14 cellular contexts compared by ENCODE assay signal in genomic region chr16:26594666-26595065, GRCh38.
DNase-seq lines count a peak whose midpoint lies in the region; ATAC-seq and TF ChIP-seq lines count a peak whose summit lies in the region.
"Had no signal": no experiment of that assay in that cellular context is flagged by ENCODE, and none has a peak within 500 bp of the region (broad histone marks: within the 10 kb centered on the region; RNA-seq: fewer than 3 reads in every experiment).

No MANE protein-coding gene starts in this region.

- no peak for DNase-seq in T-helper 1 cell
- peak in 1 of 3 donors; percentile 25 for DNase-seq in CD4-positive, CD25-positive, alpha-beta regulatory T cell
- DNase-seq in activated CD8-positive, alpha-beta T cell treated with anti-CD3 and anti-CD28 coated beads for 36 hours, result no peak
- peak; percentile 26 for DNase-seq in endodermal cell
- no peak for DNase-seq in mesenchymal stem cell
- DNase-seq in kidney tubule cell (ENCODE audit: low spot score), result no peak
- DNase-seq: DND-41, KBM-7, NCI-H146, NCI-H2227 treated with DMSO at 0.1 percent for 48 hours, NCI-H524 had no signal

- H3K4me3 Mint-ChIP-seq in T-helper 1 cell treated with Interleukin-12 subunit alpha and Interleukin-12 subunit beta and Interleukin-4 antibody, amounts not matched to agents 30 μg/mL and 1 μg/mL, for 36 hours, result no peak overlapping the region
- peak overlapping the region; percentile 75 to 94 (median 78) for H3K4me3 Mint-ChIP-seq in CD4-positive, CD25-positive, alpha-beta regulatory T cell
- peak overlapping the region; percentile 21 for H3K4me3 Mint-ChIP-seq in activated CD8-positive, alpha-beta T cell treated with anti-CD3 and anti-CD28 coated beads for 36 hours
- H3K4me3 Mint-ChIP-seq in endodermal cell, result no peak overlapping the region

- no peak overlapping the region for H4K8ac ChIP-seq in mesenchymal stem cell (ENCODE audit: low read length)

- POLR2A ChIA-PET in activated CD8-positive, alpha-beta T cell treated with anti-CD3 and anti-CD28 coated beads for 36 hours (lab: Charles Lee), result no interaction called here

- peaks cover 22% of the 10 kb centered on the region for H3K36me3 Mint-ChIP-seq in T-helper 1 cell treated with Interleukin-12 subunit alpha and Interleukin-12 subunit beta and Interleukin-4 antibody, amounts not matched to agents 30 μg/mL and 1 μg/mL, for 36 hours (ENCODE audit: low read depth)
- no peaks in the 10 kb centered on the region for H3K36me3 Mint-ChIP-seq in CD4-positive, CD25-positive, alpha-beta regulatory T cell
- peaks cover 14% of the 10 kb centered on the region for H3K36me3 Mint-ChIP-seq in activated CD8-positive, alpha-beta T cell treated with anti-CD3 and anti-CD28 coated beads for 36 hours (ENCODE audit: low read depth)
- H3K36me3 Mint-ChIP-seq in endodermal cell (ENCODE audit: low read depth), result no peaks in the 10 kb centered on the region

- peaks cover 48% of the 10 kb centered on the region for H3K4me1 Mint-ChIP-seq in T-helper 1 cell treated with Interleukin-12 subunit alpha and Interleukin-12 subunit beta and Interleukin-4 antibody, amounts not matched to agents 30 μg/mL and 1 μg/mL, for 36 hours (ENCODE audit: low read depth)
- peaks cover 14 to 53% (median 18%) of the 10 kb centered on the region in 4 donors for H3K4me1 Mint-ChIP-seq in CD4-positive, CD25-positive, alpha-beta regulatory T cell
- peaks cover 44% of the 10 kb centered on the region for H3K4me1 Mint-ChIP-seq in activated CD8-positive, alpha-beta T cell treated with anti-CD3 and anti-CD28 coated beads for 36 hours (ENCODE audit: low read depth)
- peaks cover 21% of the 10 kb centered on the region for H3K4me1 Mint-ChIP-seq in endodermal cell

- ATAC-seq in CD4-positive, CD25-positive, alpha-beta regulatory T cell (ENCODE audit: low read depth in 2 of 2), result no peak
- ATAC-seq in activated CD8-positive, alpha-beta T cell treated with anti-CD3 and anti-CD28 coated beads for 36 hours, result no peak
- ATAC-seq in GM21786 (IDR thresholded peaks at IDR 0.05; ENCODE audit: unreplicated experiment), result no peak

- H4K91ac ChIP-seq in mesenchymal stem cell (ENCODE audit: low read length), result no peak overlapping the region

- H2BK12ac ChIP-seq in mesenchymal stem cell (ENCODE audit: low read length in 2 of 2), result no peak overlapping the region

- H3K27ac ChIP-seq in CD4-positive, CD25-positive, alpha-beta regulatory T cell (ENCODE audit: insufficient read depth, low read length, poor library complexity, severe bottlenecking), result peak overlapping the region; percentile 64
- no peak overlapping the region for H3K27ac ChIP-seq in endodermal cell (ENCODE audit: low read depth, low read length)
- H3K27ac ChIP-seq in mesenchymal stem cell (ENCODE audit: low read length, poor library complexity, severe bottlenecking), result no peak overlapping the region
- H3K27ac ChIP-seq: 22Rv1 had no signal

- no peaks in the 10 kb centered on the region for H3K9me3 ChIP-seq in CD4-positive, CD25-positive, alpha-beta regulatory T cell (ENCODE audit: control insufficient read depth in 2 of 2, low read length in 2 of 2)
- no peaks in the 10 kb centered on the region for H3K9me3 ChIP-seq in endodermal cell (ENCODE audit: control insufficient read depth, low read length)
- H3K9me3 ChIP-seq in mesenchymal stem cell (ENCODE audit: control insufficient read depth, low read length), result no peaks in the 10 kb centered on the region

- no peak overlapping the region for H3K4ac ChIP-seq in mesenchymal stem cell (ENCODE audit: low read depth in 1 of 2, low read length in 2 of 2)

- no peak overlapping the region for H3K9ac ChIP-seq in endodermal cell (ENCODE audit: extremely low read depth, low read length, poor library complexity, severe bottlenecking)
- no peak overlapping the region for H3K9ac ChIP-seq in mesenchymal stem cell (ENCODE audit: low read length)

- no peak overlapping the region for H2BK15ac ChIP-seq in mesenchymal stem cell (ENCODE audit: low read depth, poor library complexity, severe bottlenecking)

- TF ChIP-seq CTCF in activated CD8-positive, alpha-beta T cell treated with anti-CD3 and anti-CD28 coated beads for 36 hours (IDR thresholded peaks at IDR 0.05), result no peak
- TF ChIP-seq CTCF in endodermal cell (conservative IDR thresholded peaks at IDR 0.05), result no peak

- no peak overlapping the region for H3K18ac ChIP-seq in mesenchymal stem cell (ENCODE audit: low read depth in 1 of 2, low read length in 2 of 2)

- intact Hi-C loops in activated CD8-positive, alpha-beta T cell treated with anti-CD3 and anti-CD28 coated beads for 36 hours (cut with micrococcal nuclease), result no loop called here

- 94 to 100% methylated on average over 4 to 5 of the region's 5 CpGs for WGBS in endodermal cell (ENCODE audit: insufficient coverage in 1 of 2, insufficient read length in 1 of 2), 2 experiments
- WGBS in mesenchymal stem cell, result 85% methylated on average over 5 of the region's 5 CpGs

- no peaks in the 10 kb centered on the region for H3K27me3 ChIP-seq in CD4-positive, CD25-positive, alpha-beta regulatory T cell (ENCODE audit: control insufficient read depth, insufficient read depth, low read length)
- H3K27me3 ChIP-seq in endodermal cell (ENCODE audit: control insufficient read depth, insufficient read depth, low read length, poor library complexity, severe bottlenecking), result peaks cover 36% of the 10 kb centered on the region
- H3K27me3 ChIP-seq in mesenchymal stem cell (ENCODE audit: control insufficient read depth in 1 of 2, insufficient read depth in 1 of 2, low read length in 2 of 2), result no peaks in the 10 kb centered on the region

- no peak overlapping the region for H2BK5ac ChIP-seq in mesenchymal stem cell (ENCODE audit: low read depth, low read length, poor library complexity, severe bottlenecking)

- peaks cover 13% of the 10 kb centered on the region for H3K27me3 Mint-ChIP-seq in T-helper 1 cell treated with Interleukin-12 subunit alpha and Interleukin-12 subunit beta and Interleukin-4 antibody, amounts not matched to agents 30 μg/mL and 1 μg/mL, for 36 hours (ENCODE audit: low read depth)
- no peaks in the 10 kb centered on the region for H3K27me3 Mint-ChIP-seq in CD4-positive, CD25-positive, alpha-beta regulatory T cell
- H3K27me3 Mint-ChIP-seq in activated CD8-positive, alpha-beta T cell treated with anti-CD3 and anti-CD28 coated beads for 36 hours, result peaks cover 15% of the 10 kb centered on the region
- peaks cover 57% of the 10 kb centered on the region for H3K27me3 Mint-ChIP-seq in endodermal cell (ENCODE audit: insufficient read depth)

- no peaks in the 10 kb centered on the region for H3K36me3 ChIP-seq in CD4-positive, CD25-positive, alpha-beta regulatory T cell (ENCODE audit: control insufficient read depth, insufficient read depth, low read length)
- no peaks in the 10 kb centered on the region for H3K36me3 ChIP-seq in endodermal cell (ENCODE audit: control insufficient read depth, insufficient read depth, low read length)
- no peaks in the 10 kb centered on the region for H3K36me3 ChIP-seq in mesenchymal stem cell (ENCODE audit: control insufficient read depth in 1 of 2, insufficient read depth in 2 of 2, low read depth in 1 of 2, low read length in 2 of 2)

- H3K4me1 ChIP-seq in CD4-positive, CD25-positive, alpha-beta regulatory T cell (ENCODE audit: control insufficient read depth, insufficient read depth, low read length, poor library complexity, severe bottlenecking), result peaks cover 17% of the 10 kb centered on the region
- H3K4me1 ChIP-seq in endodermal cell (ENCODE audit: control insufficient read depth, insufficient read depth, low read length) (peaks cover 4% of the 10 kb centered on the region), mesenchymal stem cell (ENCODE audit: control insufficient read depth, insufficient read depth, low read depth, low read length) (no peaks in the 10 kb centered on the region)

- CTCF ChIA-PET in activated CD8-positive, alpha-beta T cell treated with anti-CD3 and anti-CD28 coated beads for 36 hours (lab: Charles Lee), result interaction anchor here (0.8 to 1.8 kb wide), 2 partner anchors 8 to 51 kb away, joined by 3 to 4 read pairs; no protein-coding TSS in a partner anchor

- H3K9me3 Mint-ChIP-seq in T-helper 1 cell treated with Interleukin-12 subunit alpha and Interleukin-12 subunit beta and Interleukin-4 antibody, amounts not matched to agents 30 μg/mL and 1 μg/mL, for 36 hours, result peaks cover 18% of the 10 kb centered on the region
- no peaks in the 10 kb centered on the region for H3K9me3 Mint-ChIP-seq in CD4-positive, CD25-positive, alpha-beta regulatory T cell
- H3K9me3 Mint-ChIP-seq in activated CD8-positive, alpha-beta T cell treated with anti-CD3 and anti-CD28 coated beads for 36 hours, result peaks cover 12% of the 10 kb centered on the region
- no peaks in the 10 kb centered on the region for H3K9me3 Mint-ChIP-seq in endodermal cell

- no peak overlapping the region for H2BK120ac ChIP-seq in mesenchymal stem cell (ENCODE audit: low read depth, low read length)

- no peaks in the 10 kb centered on the region for H3K79me1 ChIP-seq in mesenchymal stem cell (replicated peaks; ENCODE audit: low read length, poor library complexity, severe bottlenecking)

- H3K4me2 ChIP-seq in mesenchymal stem cell (ENCODE audit: low read length, poor library complexity, severe bottlenecking), result no peak overlapping the region

- peak overlapping the region; percentile 36 for H3K27ac Mint-ChIP-seq in T-helper 1 cell treated with Interleukin-12 subunit alpha and Interleukin-12 subunit beta and Interleukin-4 antibody, amounts not matched to agents 30 μg/mL and 1 μg/mL, for 36 hours
- peak overlapping the region; percentile 33 to 76 (median 36) for H3K27ac Mint-ChIP-seq in CD4-positive, CD25-positive, alpha-beta regulatory T cell
- H3K27ac Mint-ChIP-seq in activated CD8-positive, alpha-beta T cell treated with anti-CD3 and anti-CD28 coated beads for 36 hours, result peak overlapping the region; percentile 34
- H3K27ac Mint-ChIP-seq in endodermal cell, result no peak overlapping the region

- no peak overlapping the region for H3K23ac ChIP-seq in mesenchymal stem cell (ENCODE audit: low read length in 2 of 2)

- H2AFZ ChIP-seq in mesenchymal stem cell (ENCODE audit: low read depth, low read length), result no peak overlapping the region

- peak overlapping the region; percentile 82 for H3K4me3 ChIP-seq in CD4-positive, CD25-positive, alpha-beta regulatory T cell (ENCODE audit: low read depth, low read length)
- H3K4me3 ChIP-seq in endodermal cell (ENCODE audit: low read length), result no peak overlapping the region
- H3K4me3 ChIP-seq in mesenchymal stem cell (ENCODE audit: insufficient read depth in 1 of 2, low read depth in 1 of 2, low read length in 2 of 2), result no peak overlapping the region

- H2AK5ac ChIP-seq in mesenchymal stem cell (ENCODE audit: low read length, severe bottlenecking), result no peak overlapping the region

- no peak overlapping the region for H3K14ac ChIP-seq in mesenchymal stem cell (ENCODE audit: low read length in 2 of 2)

Comparison
In these comparisons a context has a peak if more than half of its experiments do, and no peak if none do; other contexts are left out.
1. H3K4me3 Mint-ChIP-seq: peak in CD4-positive, CD25-positive, alpha-beta regulatory T cell (4 of 4) and activated CD8-positive, alpha-beta T cell treated with anti-CD3 and anti-CD28 coated beads for 36 hours (single experiment); none in T-helper 1 cell treated with Interleukin-12 subunit alpha and Interleukin-12 subunit beta and Interleukin-4 antibody, amounts not matched to agents 30 μg/mL and 1 μg/mL, for 36 hours (single experiment) and endodermal cell (single experiment).